Comparison of ENCODE assay signal across 1 cellular context in the genomic region with DNA sequence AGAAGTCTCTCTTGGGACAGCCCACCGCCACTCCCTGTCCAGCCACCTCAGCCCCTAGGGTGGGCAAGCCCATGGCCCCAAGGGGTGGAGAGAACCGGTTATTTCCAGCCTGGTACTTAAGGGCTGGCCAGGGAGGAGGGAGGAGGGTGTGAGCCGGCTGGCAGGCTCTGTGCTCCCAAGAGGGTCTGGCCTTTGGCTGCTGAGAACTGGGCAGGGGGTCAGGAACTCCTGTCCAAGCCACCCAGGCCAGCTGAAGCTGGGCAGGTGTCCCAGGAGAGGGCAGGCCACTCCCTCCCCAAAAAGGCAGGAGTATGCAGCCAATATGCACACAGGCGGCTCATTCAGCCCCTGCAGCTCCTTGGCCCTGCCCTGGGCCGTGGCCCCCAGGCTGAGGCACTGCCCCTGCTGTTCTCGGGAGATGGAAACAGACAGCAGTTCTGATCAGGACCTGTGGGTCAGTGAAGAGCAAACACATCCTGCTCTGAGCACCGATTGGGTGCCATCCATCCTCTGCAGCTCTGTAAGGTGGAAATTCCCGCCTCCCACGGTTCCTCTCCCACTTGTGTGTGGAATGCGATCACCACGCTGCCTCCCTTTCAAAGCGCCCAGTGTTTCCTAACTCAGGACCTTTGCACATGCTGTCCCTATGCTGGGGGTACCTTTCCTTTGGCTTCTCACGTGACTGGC.
TF ChIP-seq lines count a peak whose summit lies in the region.

No MANE protein-coding gene starts in this region.

TF ChIP-seq in HepG2, 621 proteins besides CTCF, POLR2A, EP300 and RAD21 (continued from another document):
- TF ChIP-seq, protein P1, sequence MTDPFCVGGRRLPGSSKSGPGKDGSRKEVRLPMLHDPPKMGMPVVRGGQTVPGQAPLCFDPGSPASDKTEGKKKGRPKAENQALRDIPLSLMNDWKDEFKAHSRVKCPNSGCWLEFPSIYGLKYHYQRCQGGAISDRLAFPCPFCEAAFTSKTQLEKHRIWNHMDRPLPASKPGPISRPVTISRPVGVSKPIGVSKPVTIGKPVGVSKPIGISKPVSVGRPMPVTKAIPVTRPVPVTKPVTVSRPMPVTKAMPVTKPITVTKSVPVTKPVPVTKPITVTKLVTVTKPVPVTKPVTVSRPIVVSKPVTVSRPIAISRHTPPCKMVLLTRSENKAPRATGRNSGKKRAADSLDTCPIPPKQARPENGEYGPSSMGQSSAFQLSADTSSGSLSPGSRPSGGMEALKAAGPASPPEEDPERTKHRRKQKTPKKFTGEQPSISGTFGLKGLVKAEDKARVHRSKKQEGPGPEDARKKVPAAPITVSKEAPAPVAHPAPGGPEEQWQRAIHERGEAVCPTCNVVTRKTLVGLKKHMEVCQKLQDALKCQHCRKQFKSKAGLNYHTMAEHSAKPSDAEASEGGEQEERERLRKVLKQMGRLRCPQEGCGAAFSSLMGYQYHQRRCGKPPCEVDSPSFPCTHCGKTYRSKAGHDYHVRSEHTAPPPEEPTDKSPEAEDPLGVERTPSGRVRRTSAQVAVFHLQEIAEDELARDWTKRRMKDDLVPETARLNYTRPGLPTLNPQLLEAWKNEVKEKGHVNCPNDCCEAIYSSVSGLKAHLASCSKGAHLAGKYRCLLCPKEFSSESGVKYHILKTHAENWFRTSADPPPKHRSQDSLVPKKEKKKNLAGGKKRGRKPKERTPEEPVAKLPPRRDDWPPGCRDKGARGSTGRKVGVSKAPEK (CRISPR knock-in tag; IDR thresholded peaks at IDR 0.05; ENCODE audit: borderline replicate concordance): peak; percentile 68; the same call in 1 of the 2 replicates
- TF ChIP-seq RXRA (CRISPR knock-in tag; IDR thresholded peaks at IDR 0.05) (peak; percentile 14; the same call in 1 of the 2 replicates), ZNF562 (CRISPR knock-in tag; IDR thresholded peaks at IDR 0.05; ENCODE audit: borderline replicate concordance) (no peak), ZNF263 (CRISPR knock-in tag; IDR thresholded peaks at IDR 0.05) (peak; percentile 91), GABPA (IDR thresholded peaks at IDR 0.05; ENCODE audit: low read depth, low read length) (no peak), GABPA (CRISPR knock-in tag; IDR thresholded peaks at IDR 0.05; ENCODE audit: low read depth) (no peak), ZNF878 (CRISPR knock-in tag; IDR thresholded peaks at IDR 0.05) (no peak), HOXA9 (CRISPR knock-in tag; IDR thresholded peaks at IDR 0.05; ENCODE audit: borderline replicate concordance) (no peak), ZNF598 (CRISPR knock-in tag; IDR thresholded peaks at IDR 0.05; ENCODE audit: borderline replicate concordance) (0 out of 2 replicates have a peak, but pooled peaks have one; percentile 38), ZNF33B (CRISPR knock-in tag; IDR thresholded peaks at IDR 0.05) (0 out of 2 replicates have a peak, but pooled peaks have one; percentile 31), ZNF292 (CRISPR knock-in tag; IDR thresholded peaks at IDR 0.05; ENCODE audit: borderline replicate concordance, low read depth) (peak; percentile 62; the same call in 1 of the 2 replicates), GABPB1 (CRISPR knock-in tag; IDR thresholded peaks at IDR 0.05) (no peak), ZSCAN20 (CRISPR knock-in tag; IDR thresholded peaks at IDR 0.05; ENCODE audit: borderline replicate concordance) (no peak), ZBTB7A (CRISPR knock-in tag; IDR thresholded peaks at IDR 0.05) (peak; percentile 56; the same call in 1 of the 2 replicates), NRL (CRISPR knock-in tag; IDR thresholded peaks at IDR 0.05; ENCODE audit: borderline replicate concordance) (peak; percentile 48; the same call in 1 of the 2 replicates), ZNF713 (CRISPR knock-in tag; IDR thresholded peaks at IDR 0.05) (no peak), ZNF326 (CRISPR knock-in tag; IDR thresholded peaks at IDR 0.05; ENCODE audit: borderline replicate concordance) (no peak), ZNF839 (CRISPR knock-in tag; IDR thresholded peaks at IDR 0.05; ENCODE audit: borderline replicate concordance) (no peak), HNRNPL (IDR thresholded peaks at IDR 0.05; ENCODE audit: low read depth, low read length) (0 out of 2 replicates have a peak, but pooled peaks have one; percentile 32)
- TF ChIP-seq, protein P2, sequence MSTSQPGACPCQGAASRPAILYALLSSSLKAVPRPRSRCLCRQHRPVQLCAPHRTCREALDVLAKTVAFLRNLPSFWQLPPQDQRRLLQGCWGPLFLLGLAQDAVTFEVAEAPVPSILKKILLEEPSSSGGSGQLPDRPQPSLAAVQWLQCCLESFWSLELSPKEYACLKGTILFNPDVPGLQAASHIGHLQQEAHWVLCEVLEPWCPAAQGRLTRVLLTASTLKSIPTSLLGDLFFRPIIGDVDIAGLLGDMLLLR (CRISPR knock-in tag; IDR thresholded peaks at IDR 0.05): 0 out of 2 replicates have a peak, but pooled peaks have one; percentile 41
- TF ChIP-seq, protein P3, sequence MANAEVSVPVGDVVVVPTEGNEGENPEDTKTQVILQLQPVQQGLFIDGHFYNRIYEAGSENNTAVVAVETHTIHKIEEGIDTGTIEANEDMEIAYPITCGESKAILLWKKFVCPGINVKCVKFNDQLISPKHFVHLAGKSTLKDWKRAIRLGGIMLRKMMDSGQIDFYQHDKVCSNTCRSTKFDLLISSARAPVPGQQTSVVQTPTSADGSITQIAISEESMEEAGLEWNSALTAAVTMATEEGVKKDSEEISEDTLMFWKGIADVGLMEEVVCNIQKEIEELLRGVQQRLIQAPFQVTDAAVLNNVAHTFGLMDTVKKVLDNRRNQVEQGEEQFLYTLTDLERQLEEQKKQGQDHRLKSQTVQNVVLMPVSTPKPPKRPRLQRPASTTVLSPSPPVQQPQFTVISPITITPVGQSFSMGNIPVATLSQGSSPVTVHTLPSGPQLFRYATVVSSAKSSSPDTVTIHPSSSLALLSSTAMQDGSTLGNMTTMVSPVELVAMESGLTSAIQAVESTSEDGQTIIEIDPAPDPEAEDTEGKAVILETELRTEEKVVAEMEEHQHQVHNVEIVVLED (CRISPR knock-in tag; IDR thresholded peaks at IDR 0.05; ENCODE audit: borderline replicate concordance): no peak
- TF ChIP-seq, protein P4, sequence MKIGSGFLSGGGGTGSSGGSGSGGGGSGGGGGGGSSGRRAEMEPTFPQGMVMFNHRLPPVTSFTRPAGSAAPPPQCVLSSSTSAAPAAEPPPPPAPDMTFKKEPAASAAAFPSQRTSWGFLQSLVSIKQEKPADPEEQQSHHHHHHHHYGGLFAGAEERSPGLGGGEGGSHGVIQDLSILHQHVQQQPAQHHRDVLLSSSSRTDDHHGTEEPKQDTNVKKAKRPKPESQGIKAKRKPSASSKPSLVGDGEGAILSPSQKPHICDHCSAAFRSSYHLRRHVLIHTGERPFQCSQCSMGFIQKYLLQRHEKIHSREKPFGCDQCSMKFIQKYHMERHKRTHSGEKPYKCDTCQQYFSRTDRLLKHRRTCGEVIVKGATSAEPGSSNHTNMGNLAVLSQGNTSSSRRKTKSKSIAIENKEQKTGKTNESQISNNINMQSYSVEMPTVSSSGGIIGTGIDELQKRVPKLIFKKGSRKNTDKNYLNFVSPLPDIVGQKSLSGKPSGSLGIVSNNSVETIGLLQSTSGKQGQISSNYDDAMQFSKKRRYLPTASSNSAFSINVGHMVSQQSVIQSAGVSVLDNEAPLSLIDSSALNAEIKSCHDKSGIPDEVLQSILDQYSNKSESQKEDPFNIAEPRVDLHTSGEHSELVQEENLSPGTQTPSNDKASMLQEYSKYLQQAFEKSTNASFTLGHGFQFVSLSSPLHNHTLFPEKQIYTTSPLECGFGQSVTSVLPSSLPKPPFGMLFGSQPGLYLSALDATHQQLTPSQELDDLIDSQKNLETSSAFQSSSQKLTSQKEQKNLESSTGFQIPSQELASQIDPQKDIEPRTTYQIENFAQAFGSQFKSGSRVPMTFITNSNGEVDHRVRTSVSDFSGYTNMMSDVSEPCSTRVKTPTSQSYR (CRISPR knock-in tag; IDR thresholded peaks at IDR 0.05; ENCODE audit: borderline replicate concordance): no peak
- TF ChIP-seq, protein P5, sequence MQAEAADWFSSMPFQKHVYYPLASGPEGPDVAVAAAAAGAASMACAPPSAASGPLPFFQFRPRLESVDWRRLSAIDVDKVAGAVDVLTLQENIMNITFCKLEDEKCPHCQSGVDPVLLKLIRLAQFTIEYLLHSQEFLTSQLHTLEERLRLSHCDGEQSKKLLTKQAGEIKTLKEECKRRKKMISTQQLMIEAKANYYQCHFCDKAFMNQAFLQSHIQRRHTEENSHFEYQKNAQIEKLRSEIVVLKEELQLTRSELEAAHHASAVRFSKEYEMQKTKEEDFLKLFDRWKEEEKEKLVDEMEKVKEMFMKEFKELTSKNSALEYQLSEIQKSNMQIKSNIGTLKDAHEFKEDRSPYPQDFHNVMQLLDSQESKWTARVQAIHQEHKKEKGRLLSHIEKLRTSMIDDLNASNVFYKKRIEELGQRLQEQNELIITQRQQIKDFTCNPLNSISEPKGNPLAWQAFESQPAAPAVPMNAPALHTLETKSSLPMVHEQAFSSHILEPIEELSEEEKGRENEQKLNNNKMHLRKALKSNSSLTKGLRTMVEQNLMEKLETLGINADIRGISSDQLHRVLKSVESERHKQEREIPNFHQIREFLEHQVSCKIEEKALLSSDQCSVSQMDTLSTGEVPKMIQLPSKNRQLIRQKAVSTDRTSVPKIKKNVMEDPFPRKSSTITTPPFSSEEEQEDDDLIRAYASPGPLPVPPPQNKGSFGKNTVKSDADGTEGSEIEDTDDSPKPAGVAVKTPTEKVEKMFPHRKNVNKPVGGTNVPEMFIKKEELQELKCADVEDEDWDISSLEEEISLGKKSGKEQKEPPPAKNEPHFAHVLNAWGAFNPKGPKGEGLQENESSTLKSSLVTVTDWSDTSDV (CRISPR knock-in tag; IDR thresholded peaks at IDR 0.05): 0 out of 2 replicates have a peak, but pooled peaks have one; percentile 66
- TF ChIP-seq, protein P6, sequence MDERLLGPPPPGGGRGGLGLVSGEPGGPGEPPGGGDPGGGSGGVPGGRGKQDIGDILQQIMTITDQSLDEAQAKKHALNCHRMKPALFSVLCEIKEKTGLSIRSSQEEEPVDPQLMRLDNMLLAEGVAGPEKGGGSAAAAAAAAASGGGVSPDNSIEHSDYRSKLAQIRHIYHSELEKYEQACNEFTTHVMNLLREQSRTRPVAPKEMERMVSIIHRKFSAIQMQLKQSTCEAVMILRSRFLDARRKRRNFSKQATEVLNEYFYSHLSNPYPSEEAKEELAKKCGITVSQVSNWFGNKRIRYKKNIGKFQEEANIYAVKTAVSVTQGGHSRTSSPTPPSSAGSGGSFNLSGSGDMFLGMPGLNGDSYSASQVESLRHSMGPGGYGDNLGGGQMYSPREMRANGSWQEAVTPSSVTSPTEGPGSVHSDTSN (CRISPR knock-in tag; IDR thresholded peaks at IDR 0.05): no peak
- TF ChIP-seq, protein P7, sequence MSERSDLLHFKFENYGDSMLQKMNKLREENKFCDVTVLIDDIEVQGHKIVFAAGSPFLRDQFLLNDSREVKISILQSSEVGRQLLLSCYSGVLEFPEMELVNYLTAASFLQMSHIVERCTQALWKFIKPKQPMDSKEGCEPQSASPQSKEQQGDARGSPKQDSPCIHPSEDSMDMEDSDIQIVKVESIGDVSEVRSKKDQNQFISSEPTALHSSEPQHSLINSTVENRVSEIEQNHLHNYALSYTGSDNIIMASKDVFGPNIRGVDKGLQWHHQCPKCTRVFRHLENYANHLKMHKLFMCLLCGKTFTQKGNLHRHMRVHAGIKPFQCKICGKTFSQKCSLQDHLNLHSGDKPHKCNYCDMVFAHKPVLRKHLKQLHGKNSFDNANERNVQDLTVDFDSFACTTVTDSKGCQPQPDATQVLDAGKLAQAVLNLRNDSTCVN (CRISPR knock-in tag; IDR thresholded peaks at IDR 0.05; ENCODE audit: borderline replicate concordance): no peak
- TF ChIP-seq, protein P8, sequence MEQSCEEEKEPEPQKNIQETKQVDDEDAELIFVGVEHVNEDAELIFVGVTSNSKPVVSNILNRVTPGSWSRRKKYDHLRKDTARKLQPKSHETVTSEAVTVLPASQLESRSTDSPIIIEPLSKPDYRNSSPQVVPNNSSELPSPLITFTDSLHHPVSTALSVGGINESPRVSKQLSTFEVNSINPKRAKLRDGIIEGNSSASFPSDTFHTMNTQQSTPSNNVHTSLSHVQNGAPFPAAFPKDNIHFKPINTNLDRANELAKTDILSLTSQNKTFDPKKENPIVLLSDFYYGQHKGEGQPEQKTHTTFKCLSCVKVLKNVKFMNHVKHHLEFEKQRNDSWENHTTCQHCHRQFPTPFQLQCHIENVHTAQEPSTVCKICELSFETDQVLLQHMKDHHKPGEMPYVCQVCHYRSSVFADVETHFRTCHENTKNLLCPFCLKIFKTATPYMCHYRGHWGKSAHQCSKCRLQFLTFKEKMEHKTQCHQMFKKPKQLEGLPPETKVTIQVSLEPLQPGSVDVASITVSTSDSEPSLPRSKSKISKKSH (CRISPR knock-in tag; IDR thresholded peaks at IDR 0.05; ENCODE audit: borderline replicate concordance): no peak; the same call in 1 of the 2 replicates
- TF ChIP-seq, protein P9, sequence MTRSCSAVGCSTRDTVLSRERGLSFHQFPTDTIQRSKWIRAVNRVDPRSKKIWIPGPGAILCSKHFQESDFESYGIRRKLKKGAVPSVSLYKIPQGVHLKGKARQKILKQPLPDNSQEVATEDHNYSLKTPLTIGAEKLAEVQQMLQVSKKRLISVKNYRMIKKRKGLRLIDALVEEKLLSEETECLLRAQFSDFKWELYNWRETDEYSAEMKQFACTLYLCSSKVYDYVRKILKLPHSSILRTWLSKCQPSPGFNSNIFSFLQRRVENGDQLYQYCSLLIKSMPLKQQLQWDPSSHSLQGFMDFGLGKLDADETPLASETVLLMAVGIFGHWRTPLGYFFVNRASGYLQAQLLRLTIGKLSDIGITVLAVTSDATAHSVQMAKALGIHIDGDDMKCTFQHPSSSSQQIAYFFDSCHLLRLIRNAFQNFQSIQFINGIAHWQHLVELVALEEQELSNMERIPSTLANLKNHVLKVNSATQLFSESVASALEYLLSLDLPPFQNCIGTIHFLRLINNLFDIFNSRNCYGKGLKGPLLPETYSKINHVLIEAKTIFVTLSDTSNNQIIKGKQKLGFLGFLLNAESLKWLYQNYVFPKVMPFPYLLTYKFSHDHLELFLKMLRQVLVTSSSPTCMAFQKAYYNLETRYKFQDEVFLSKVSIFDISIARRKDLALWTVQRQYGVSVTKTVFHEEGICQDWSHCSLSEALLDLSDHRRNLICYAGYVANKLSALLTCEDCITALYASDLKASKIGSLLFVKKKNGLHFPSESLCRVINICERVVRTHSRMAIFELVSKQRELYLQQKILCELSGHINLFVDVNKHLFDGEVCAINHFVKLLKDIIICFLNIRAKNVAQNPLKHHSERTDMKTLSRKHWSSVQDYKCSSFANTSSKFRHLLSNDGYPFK (CRISPR knock-in tag; IDR thresholded peaks at IDR 0.05; ENCODE audit: borderline replicate concordance): peak; percentile 24; the same call in 1 of the 2 replicates
